In the genomic region with DNA sequence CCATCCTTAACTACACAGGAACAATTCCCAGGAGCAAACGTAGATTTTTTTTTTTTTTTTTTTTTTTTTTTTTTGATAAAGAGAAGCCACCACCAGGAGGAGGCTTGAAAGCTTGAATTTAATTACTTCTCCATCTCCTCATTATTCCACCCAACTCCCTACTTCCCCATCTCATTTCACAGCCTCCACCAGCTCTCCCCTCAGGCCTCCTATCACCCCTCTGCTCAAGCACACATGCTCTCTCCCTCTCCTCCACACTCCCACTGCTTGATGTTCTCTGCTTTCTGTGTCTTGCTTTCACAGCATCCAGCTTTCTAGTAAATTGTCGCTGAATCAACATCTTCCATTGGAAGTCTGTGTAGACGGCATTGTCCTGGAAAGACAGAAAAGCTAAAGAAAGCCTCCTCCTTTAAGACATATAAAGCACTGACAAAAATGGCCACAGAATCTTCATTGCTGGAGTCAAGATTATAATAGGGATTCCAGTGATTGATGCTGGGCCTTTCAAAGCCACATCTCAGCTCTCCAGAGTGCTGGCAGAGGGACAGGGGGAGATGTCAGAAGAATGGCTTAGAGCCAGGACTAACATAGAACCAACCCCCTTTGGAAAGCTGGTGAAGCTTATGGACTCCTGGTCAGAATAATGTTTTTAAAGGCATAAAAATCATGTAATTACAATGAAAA, we compare ENCODE assay signal across 1 cellular context.
TF ChIP-seq lines count a peak whose summit lies in the region.

No MANE protein-coding gene starts in this region.

TF ChIP-seq in GM23338, 12 proteins besides CTCF, POLR2A, EP300 and RAD21:
- TF ChIP-seq STAT1 (IDR thresholded peaks at IDR 0.05; ENCODE audit: unreplicated experiment) (no peak), POLR2AphosphoS5 (IDR thresholded peaks at IDR 0.05; ENCODE audit: low read depth) (no peak), NANOG (IDR thresholded peaks at IDR 0.05; ENCODE audit: borderline replicate concordance) (no peak), EZH2 (IDR thresholded peaks at IDR 0.05; ENCODE audit: low read depth, unreplicated experiment) (no peak)
- TF ChIP-seq, protein P1, sequence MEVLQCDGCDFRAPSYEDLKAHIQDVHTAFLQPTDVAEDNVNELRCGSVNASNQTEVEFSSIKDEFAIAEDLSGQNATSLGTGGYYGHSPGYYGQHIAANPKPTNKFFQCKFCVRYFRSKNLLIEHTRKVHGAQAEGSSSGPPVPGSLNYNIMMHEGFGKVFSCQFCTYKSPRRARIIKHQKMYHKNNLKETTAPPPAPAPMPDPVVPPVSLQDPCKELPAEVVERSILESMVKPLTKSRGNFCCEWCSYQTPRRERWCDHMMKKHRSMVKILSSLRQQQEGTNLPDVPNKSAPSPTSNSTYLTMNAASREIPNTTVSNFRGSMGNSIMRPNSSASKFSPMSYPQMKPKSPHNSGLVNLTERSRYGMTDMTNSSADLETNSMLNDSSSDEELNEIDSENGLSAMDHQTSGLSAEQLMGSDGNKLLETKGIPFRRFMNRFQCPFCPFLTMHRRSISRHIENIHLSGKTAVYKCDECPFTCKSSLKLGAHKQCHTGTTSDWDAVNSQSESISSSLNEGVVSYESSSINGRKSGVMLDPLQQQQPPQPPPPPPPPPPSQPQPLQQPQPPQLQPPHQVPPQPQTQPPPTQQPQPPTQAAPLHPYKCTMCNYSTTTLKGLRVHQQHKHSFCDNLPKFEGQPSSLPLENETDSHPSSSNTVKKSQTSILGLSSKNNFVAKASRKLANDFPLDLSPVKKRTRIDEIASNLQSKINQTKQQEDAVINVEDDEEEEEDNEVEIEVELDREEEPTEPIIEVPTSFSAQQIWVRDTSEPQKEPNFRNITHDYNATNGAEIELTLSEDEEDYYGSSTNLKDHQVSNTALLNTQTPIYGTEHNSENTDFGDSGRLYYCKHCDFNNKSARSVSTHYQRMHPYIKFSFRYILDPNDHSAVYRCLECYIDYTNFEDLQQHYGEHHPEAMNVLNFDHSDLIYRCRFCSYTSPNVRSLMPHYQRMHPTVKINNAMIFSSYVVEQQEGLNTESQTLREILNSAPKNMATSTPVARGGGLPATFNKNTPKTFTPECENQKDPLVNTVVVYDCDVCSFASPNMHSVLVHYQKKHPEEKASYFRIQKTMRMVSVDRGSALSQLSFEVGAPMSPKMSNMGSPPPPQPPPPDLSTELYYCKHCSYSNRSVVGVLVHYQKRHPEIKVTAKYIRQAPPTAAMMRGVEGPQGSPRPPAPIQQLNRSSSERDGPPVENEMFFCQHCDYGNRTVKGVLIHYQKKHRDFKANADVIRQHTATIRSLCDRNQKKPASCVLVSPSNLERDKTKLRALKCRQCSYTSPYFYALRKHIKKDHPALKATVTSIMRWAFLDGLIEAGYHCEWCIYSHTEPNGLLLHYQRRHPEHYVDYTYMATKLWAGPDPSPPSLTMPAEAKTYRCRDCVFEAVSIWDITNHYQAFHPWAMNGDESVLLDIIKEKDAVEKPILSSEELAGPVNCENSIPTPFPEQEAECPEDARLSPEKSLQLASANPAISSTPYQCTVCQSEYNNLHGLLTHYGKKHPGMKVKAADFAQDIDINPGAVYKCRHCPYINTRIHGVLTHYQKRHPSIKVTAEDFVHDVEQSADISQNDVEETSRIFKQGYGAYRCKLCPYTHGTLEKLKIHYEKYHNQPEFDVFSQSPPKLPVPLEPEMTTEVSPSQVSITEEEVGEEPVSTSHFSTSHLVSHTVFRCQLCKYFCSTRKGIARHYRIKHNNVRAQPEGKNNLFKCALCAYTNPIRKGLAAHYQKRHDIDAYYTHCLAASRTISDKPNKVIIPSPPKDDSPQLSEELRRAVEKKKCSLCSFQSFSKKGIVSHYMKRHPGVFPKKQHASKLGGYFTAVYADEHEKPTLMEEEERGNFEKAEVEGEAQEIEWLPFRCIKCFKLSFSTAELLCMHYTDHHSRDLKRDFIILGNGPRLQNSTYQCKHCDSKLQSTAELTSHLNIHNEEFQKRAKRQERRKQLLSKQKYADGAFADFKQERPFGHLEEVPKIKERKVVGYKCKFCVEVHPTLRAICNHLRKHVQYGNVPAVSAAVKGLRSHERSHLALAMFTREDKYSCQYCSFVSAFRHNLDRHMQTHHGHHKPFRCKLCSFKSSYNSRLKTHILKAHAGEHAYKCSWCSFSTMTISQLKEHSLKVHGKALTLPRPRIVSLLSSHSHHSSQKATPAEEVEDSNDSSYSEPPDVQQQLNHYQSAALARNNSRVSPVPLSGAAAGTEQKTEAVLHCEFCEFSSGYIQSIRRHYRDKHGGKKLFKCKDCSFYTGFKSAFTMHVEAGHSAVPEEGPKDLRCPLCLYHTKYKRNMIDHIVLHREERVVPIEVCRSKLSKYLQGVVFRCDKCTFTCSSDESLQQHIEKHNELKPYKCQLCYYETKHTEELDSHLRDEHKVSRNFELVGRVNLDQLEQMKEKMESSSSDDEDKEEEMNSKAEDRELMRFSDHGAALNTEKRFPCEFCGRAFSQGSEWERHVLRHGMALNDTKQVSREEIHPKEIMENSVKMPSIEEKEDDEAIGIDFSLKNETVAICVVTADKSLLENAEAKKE (CRISPR knock-in tag; IDR thresholded peaks at IDR 0.05), result no peak
- TF ChIP-seq, protein P2, sequence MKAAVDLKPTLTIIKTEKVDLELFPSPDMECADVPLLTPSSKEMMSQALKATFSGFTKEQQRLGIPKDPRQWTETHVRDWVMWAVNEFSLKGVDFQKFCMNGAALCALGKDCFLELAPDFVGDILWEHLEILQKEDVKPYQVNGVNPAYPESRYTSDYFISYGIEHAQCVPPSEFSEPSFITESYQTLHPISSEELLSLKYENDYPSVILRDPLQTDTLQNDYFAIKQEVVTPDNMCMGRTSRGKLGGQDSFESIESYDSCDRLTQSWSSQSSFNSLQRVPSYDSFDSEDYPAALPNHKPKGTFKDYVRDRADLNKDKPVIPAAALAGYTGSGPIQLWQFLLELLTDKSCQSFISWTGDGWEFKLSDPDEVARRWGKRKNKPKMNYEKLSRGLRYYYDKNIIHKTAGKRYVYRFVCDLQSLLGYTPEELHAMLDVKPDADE (IDR thresholded peaks at IDR 0.05), result no peak
